In genomic region chr10:126917375-126917774, GRCh38 we compare ENCODE assay signal across 2 cellular contexts.
TF ChIP-seq lines count a peak whose summit lies in the region.

No MANE protein-coding gene starts in this region.

TF ChIP-seq in SK-N-SH, 30 proteins besides CTCF, POLR2A, EP300 and RAD21 (continued from another document):
- no peak for TF ChIP-seq NFIC (IDR thresholded peaks at IDR 0.05; ENCODE audit: borderline replicate concordance)
- no peak for TF ChIP-seq RFX5 (IDR thresholded peaks at IDR 0.05; ENCODE audit: low read length)
- TF ChIP-seq, protein P1, sequence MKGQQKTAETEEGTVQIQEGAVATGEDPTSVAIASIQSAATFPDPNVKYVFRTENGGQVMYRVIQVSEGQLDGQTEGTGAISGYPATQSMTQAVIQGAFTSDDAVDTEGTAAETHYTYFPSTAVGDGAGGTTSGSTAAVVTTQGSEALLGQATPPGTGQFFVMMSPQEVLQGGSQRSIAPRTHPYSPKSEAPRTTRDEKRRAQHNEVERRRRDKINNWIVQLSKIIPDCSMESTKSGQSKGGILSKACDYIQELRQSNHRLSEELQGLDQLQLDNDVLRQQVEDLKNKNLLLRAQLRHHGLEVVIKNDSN (IDR thresholded peaks at IDR 0.05; ENCODE audit: borderline replicate concordance, low read depth) = no peak
- TF ChIP-seq FOSL2 (IDR thresholded peaks at IDR 0.05; ENCODE audit: borderline replicate concordance, low read depth) = no peak

TF ChIP-seq in SK-N-SH treated with all-trans-retinoic acid at 6 μM for 48 hours, 23 proteins besides CTCF, POLR2A, EP300 and RAD21 (continued from another document):
- no peak for TF ChIP-seq PATZ1 (CRISPR knock-in tag; IDR thresholded peaks at IDR 0.05; ENCODE audit: borderline replicate concordance)
- no peak for TF ChIP-seq ISL1 (CRISPR knock-in tag; IDR thresholded peaks at IDR 0.05)
- TF ChIP-seq TOX (CRISPR knock-in tag; IDR thresholded peaks at IDR 0.05; ENCODE audit: borderline replicate concordance) = no peak
- TF ChIP-seq ZNF565 (CRISPR knock-in tag; conservative IDR thresholded peaks at IDR 0.05; ENCODE audit: low read depth) = no peak
- TF ChIP-seq, protein P2, sequence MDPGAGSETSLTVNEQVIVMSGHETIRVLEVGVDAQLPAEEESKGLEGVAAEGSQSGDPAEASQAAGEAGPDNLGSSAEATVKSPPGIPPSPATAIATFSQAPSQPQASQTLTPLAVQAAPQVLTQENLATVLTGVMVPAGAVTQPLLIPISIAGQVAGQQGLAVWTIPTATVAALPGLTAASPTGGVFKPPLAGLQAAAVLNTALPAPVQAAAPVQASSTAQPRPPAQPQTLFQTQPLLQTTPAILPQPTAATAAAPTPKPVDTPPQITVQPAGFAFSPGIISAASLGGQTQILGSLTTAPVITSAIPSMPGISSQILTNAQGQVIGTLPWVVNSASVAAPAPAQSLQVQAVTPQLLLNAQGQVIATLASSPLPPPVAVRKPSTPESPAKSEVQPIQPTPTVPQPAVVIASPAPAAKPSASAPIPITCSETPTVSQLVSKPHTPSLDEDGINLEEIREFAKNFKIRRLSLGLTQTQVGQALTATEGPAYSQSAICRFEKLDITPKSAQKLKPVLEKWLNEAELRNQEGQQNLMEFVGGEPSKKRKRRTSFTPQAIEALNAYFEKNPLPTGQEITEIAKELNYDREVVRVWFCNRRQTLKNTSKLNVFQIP (CRISPR knock-in tag; IDR thresholded peaks at IDR 0.05; ENCODE audit: borderline replicate concordance, low read depth) = no peak
- no peak for TF ChIP-seq ZFP30 (CRISPR knock-in tag; IDR thresholded peaks at IDR 0.05)
- TF ChIP-seq OSR1 (CRISPR knock-in tag; IDR thresholded peaks at IDR 0.05) = no peak
- TF ChIP-seq TSHZ2 (CRISPR knock-in tag; IDR thresholded peaks at IDR 0.05) = no peak
- no peak for TF ChIP-seq ESRRG (CRISPR knock-in tag; IDR thresholded peaks at IDR 0.05)
- TF ChIP-seq RARB (CRISPR knock-in tag; IDR thresholded peaks at IDR 0.05) = no peak
- no peak for TF ChIP-seq ARNTL (CRISPR knock-in tag; IDR thresholded peaks at IDR 0.05; ENCODE audit: borderline replicate concordance, low read depth)
- no peak for TF ChIP-seq CREB5 (CRISPR knock-in tag; IDR thresholded peaks at IDR 0.05; ENCODE audit: low read depth)
